In genomic region chr2:65604246-65604645, GRCh38 we compare ENCODE assay signal across 1 cellular context.
TF ChIP-seq lines count a peak whose summit lies in the region.

No MANE protein-coding gene starts in this region.

TF ChIP-seq in K562, 482 proteins besides CTCF, POLR2A, EP300 and RAD21 (continued from another document):
- TF ChIP-seq, protein P1, sequence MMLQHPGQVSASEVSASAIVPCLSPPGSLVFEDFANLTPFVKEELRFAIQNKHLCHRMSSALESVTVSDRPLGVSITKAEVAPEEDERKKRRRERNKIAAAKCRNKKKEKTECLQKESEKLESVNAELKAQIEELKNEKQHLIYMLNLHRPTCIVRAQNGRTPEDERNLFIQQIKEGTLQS (IDR thresholded peaks at IDR 0.05), result peak; percentile 69
- TF ChIP-seq, protein P1 (CRISPR knock-in tag; conservative IDR thresholded peaks at IDR 0.05), result no peak
- peak; percentile 36; the same call in 1 of the 2 replicates for TF ChIP-seq C11orf30 (IDR thresholded peaks at IDR 0.05; ENCODE audit: low read depth)
- TF ChIP-seq RBBP5 (IDR thresholded peaks at IDR 0.05; ENCODE audit: borderline replicate concordance, insufficient read depth, low read length, poor library complexity, severe bottlenecking), result no peak
